ENCODE assay signal across 9 cellular contexts in genomic region chr1:209076688-209077087, GRCh38.
DNase-seq lines count a peak whose midpoint lies in the region; ATAC-seq and TF ChIP-seq lines count a peak whose summit lies in the region.
"Had no signal": no experiment of that assay in that cellular context is flagged by ENCODE, and none has a peak within 500 bp of the region (broad histone marks: within the 10 kb centered on the region; RNA-seq: fewer than 3 reads in every experiment).

No MANE protein-coding gene starts in this region.

- no peaks in the 10 kb centered on the region for H3K27me3 ChIP-seq in right lobe of liver

- TF ChIP-seq POLR2A in right lobe of liver (IDR thresholded peaks at IDR 0.05), result no peak

- no peaks in the 10 kb centered on the region for H3K9me3 ChIP-seq in right lobe of liver

- no peak overlapping the region for H3K27ac ChIP-seq in right lobe of liver

- peak; percentile 44 for DNase-seq in HT1080 (ENCODE audit: low read depth)
- peak; percentile 39 for DNase-seq in SKM-1 treated with dmso at 0.1 percent for 144 hours (lab: John Stamatoyannopoulos, UW; ENCODE audit: unreplicated experiment)
- DNase-seq in right lobe of liver, result no peak
- no peak for DNase-seq in cerebellum (ENCODE audit: low spot score)
- DNase-seq in NCI-H1048 (lab: John Stamatoyannopoulos, UW), result no peak
- DNase-seq in T-helper 1 cell, result no peak

- 71% methylated on average over 3 of the region's 3 CpGs for WGBS in right lobe of liver (ENCODE audit: insufficient coverage, low coverage, low lambda C conversion rate, missing lambda C conversion rate)

- H3K4me1 ChIP-seq in right lobe of liver, result peaks cover 0 to 22% (median 9%) of the 10 kb centered on the region in 4 donors

- no peaks in the 10 kb centered on the region for H3K36me3 ChIP-seq in right lobe of liver

- ATAC-seq in right lobe of liver, result peak; percentile 52 to 73 (median 59)
- no peak for ATAC-seq in GM21825 (IDR thresholded peaks at IDR 0.05; ENCODE audit: unreplicated experiment)

- intact Hi-C loops in right lobe of liver (cut with DNase I), result no loop called here

- TF ChIP-seq CTCF in GM12873 (IDR thresholded peaks at IDR 0.05; ENCODE audit: insufficient read depth, low read depth, low read length, missing control alignments), result peak; percentile 66
- TF ChIP-seq CTCF in right lobe of liver (IDR thresholded peaks at IDR 0.05), result peak; percentile 36 to 62 (median 54)

- no peak overlapping the region for H3K4me3 ChIP-seq in right lobe of liver
- H3K4me3 ChIP-seq: lung had no signal

Comparison
In these comparisons a context has a peak if more than half of its experiments do, and no peak if none do; other contexts are left out.
1. DNase-seq: peak in HT1080 (single experiment) and SKM-1 treated with dmso at 0.1 percent for 144 hours (single experiment); none in right lobe of liver (0 of 3), cerebellum (single experiment), NCI-H1048 (single experiment) and T-helper 1 cell (0 of 5).